ENCODE assay signal across 22 cellular contexts in the genomic region with DNA sequence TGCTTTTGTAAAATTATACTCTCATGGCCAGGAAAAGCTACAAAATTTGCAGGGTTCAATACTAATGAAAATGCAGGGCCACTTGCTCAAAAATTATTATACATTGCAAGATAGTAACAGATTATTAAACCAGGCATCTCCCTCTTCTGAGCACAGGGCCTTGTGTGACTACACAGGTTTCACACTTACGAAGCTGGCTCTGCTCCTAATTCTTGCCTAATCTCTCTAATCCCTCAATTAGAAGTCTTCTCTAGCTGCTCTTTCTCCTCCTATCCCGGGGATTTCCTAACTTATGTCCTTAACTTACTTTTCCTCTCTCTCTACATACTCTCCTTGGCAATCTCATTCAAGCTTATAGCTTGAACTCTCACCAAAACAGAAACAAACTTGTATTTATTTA.
"Had no signal": no experiment of that assay in that cellular context is flagged by ENCODE, and none has a peak within 500 bp of the region (broad histone marks: within the 10 kb centered on the region; RNA-seq: fewer than 3 reads in every experiment).

No MANE protein-coding gene starts in this region.

- H3K27ac Mint-ChIP-seq: naive thymus-derived CD8-positive, alpha-beta T cell; nephron progenitor cell; stimulated activated memory B cell treated with anti-CD40 and anti-IgM and Interleukin-4, amounts not matched to agents 10 μg/mL and 1 μg/mL and 100 μg/mL, for 72 hours had no signal

- H3K9me3 ChIP-seq: gastroesophageal sphincter, left lung, neutrophil, pancreas, thoracic aorta, tibial nerve, upper lobe of left lung had no signal

- H3K36me3 Mint-ChIP-seq: naive thymus-derived CD8-positive, alpha-beta T cell; stimulated activated memory B cell treated with anti-CD40 and anti-IgM and Interleukin-4, amounts not matched to agents 10 μg/mL and 1 μg/mL and 100 μg/mL, for 72 hours had no signal

- H3K4me1 Mint-ChIP-seq: naive thymus-derived CD8-positive, alpha-beta T cell; nephron progenitor cell; stimulated activated memory B cell treated with anti-CD40 and anti-IgM and Interleukin-4, amounts not matched to agents 10 μg/mL and 1 μg/mL and 100 μg/mL, for 72 hours had no signal

- H3K4me2 ChIP-seq: hepatocyte had no signal

- H3K27ac ChIP-seq: dorsolateral prefrontal cortex, epithelial cell of prostate, esophagus muscularis mucosa, foreskin keratinocyte, gastroesophageal sphincter, heart left ventricle, hepatocyte, left lung, neutrophil, pancreas, thoracic aorta, tibial nerve, upper lobe of left lung had no signal

- DNase-seq: cerebellar nuclear complex; dorsolateral prefrontal cortex; effector CD4-positive, alpha-beta T cell; foreskin keratinocyte; heart left ventricle; left cardiac atrium; left lung; naive thymus-derived CD8-positive, alpha-beta T cell; nephron progenitor cell; pancreas; stimulated activated CD4-positive, alpha-beta T cell treated with anti-CD3 and anti-CD28 coated beads, Interleukin-4, amount 100 ng/mL, for 4 hours; stimulated activated naive CD8-positive, alpha-beta T cell treated with anti-CD3 and anti-CD28 coated beads, Interleukin-15, Interleukin-2, amounts not matched to agents 100 U/mL and 50 U/mL, for 24 hours; substantia nigra; upper lobe of left lung had no signal

- H3K4me3 ChIP-seq: dorsolateral prefrontal cortex, esophagus muscularis mucosa, gastroesophageal sphincter, heart left ventricle, hepatocyte, left lung, pancreas, thoracic aorta, tibial nerve, upper lobe of left lung had no signal

- H3K79me2 ChIP-seq: hepatocyte had no signal

- H3K36me3 ChIP-seq: esophagus muscularis mucosa, gastroesophageal sphincter, heart left ventricle, left lung, neutrophil, pancreas, thoracic aorta, tibial nerve, upper lobe of left lung had no signal

- H2AFZ ChIP-seq: hepatocyte had no signal

- H3K9me3 Mint-ChIP-seq: stimulated activated memory B cell treated with anti-CD40 and anti-IgM and Interleukin-4, amounts not matched to agents 10 μg/mL and 1 μg/mL and 100 μg/mL, for 72 hours had no signal

- H3K4me3 Mint-ChIP-seq: naive thymus-derived CD8-positive, alpha-beta T cell; nephron progenitor cell; stimulated activated memory B cell treated with anti-CD40 and anti-IgM and Interleukin-4, amounts not matched to agents 10 μg/mL and 1 μg/mL and 100 μg/mL, for 72 hours had no signal

- H3K27me3 ChIP-seq: dorsolateral prefrontal cortex, esophagus muscularis mucosa, foreskin keratinocyte, gastroesophageal sphincter, heart left ventricle, hepatocyte, left lung, neutrophil, pancreas, tibial nerve, upper lobe of left lung had no signal

- H3K4me1 ChIP-seq: esophagus muscularis mucosa, foreskin keratinocyte, gastroesophageal sphincter, pancreas, tibial nerve had no signal
